ENCODE assay signal across 11 cellular contexts in the genomic region with DNA sequence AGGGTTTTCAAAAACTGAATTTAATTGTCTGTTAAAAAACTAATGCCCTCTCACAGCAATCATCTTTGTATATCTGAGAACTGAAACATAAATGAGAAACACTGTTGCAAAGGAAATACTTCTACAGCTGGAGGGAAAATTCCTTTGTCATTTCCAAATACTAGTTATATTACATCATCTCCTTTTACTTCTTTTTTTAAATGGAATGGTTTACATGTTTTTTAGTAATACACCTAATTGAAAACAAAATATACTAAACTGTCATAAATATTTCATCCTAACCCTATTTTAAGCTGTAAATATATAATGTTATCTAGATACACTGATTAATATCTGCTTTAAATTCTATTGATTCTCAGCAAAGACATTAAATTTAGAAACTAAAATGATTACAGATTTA. TPM values are rescaled to one million over a fixed set of nuclear protein-coding genes. Genes with fewer than 3 reads are reported as not detected.
DNase-seq lines count a peak whose midpoint lies in the region; ATAC-seq and TF ChIP-seq lines count a peak whose summit lies in the region.
"Had no signal": no experiment of that assay in that cellular context is flagged by ENCODE, and none has a peak within 500 bp of the region (broad histone marks: within the 10 kb centered on the region; RNA-seq: fewer than 3 reads in every experiment).

No MANE protein-coding gene starts in this region.

- peak overlapping the region; percentile 73 for H3K9ac ChIP-seq in SK-N-MC (ENCODE audit: insufficient read length)

- H3K9me3 ChIP-seq in SK-N-MC (ENCODE audit: low read depth, low read length) (no peaks in the 10 kb centered on the region; the same call in 1 of the 2 replicates), esophagus muscularis mucosa (no peaks in the 10 kb centered on the region), psoas muscle (no peaks in the 10 kb centered on the region)

- no peak for TF ChIP-seq CTCF in esophagus muscularis mucosa (IDR thresholded peaks at IDR 0.05)
- no peak for TF ChIP-seq CTCF in psoas muscle (IDR thresholded peaks at IDR 0.05)
- no peak for TF ChIP-seq CTCF in GM13976 (IDR thresholded peaks at IDR 0.05; ENCODE audit: borderline replicate concordance, control extremely low read depth, extremely low read depth, insufficient read depth, missing control alignments)

- in situ Hi-C loops in GM13976 (cut with MboI; ENCODE audit: low sequenced_read_pairs, unreplicated experiment) = no loop called here

- H3K4me1 ChIP-seq in esophagus muscularis mucosa = peaks cover 14 to 27% (median 23%) of the 10 kb centered on the region in 4 donors
- H3K4me1 ChIP-seq in psoas muscle = peaks cover 21% of the 10 kb centered on the region

- peak; percentile 65 for DNase-seq in EL
- DNase-seq in SK-N-MC (ENCODE audit: low read depth, low spot score) = no peak
- no peak for DNase-seq in esophagus muscularis mucosa (ENCODE audit: extremely low spot score)
- no peak for DNase-seq in psoas muscle
- no peak for DNase-seq in GM13976 (ENCODE audit: low spot score)
- no peak for DNase-seq in NCI-H1417 treated with DMSO at 0.1 percent for 48 hours (lab: John Stamatoyannopoulos, UW)
- no peak for DNase-seq in NCI-H82 treated with DMSO at 0.1 percent for 48 hours (lab: John Stamatoyannopoulos, UW; ENCODE audit: unreplicated experiment)
- DNase-seq: activated CD8-positive, alpha-beta memory T cell treated with anti-CD3 and anti-CD28 coated beads, Interleukin-2, amount 10 ng/mL, durations not matched to agents 7 days and 5 days; COR-L47; NCI-H446 had no signal

- H3K4me3 ChIP-seq in SK-N-MC (peak overlapping the region; percentile 69), esophagus muscularis mucosa (peak overlapping the region in 2 of 4 donors; percentile 9 to 21), psoas muscle (no peak overlapping the region)

- H3K27me3 ChIP-seq in esophagus muscularis mucosa = no peaks in the 10 kb centered on the region
- H3K27me3 ChIP-seq in psoas muscle (ENCODE audit: insufficient read depth in 3 of 3, low read length in 2 of 3) = no peaks in the 10 kb centered on the region

- ATAC-seq in psoas muscle = no peak
- ATAC-seq in HG03196 (IDR thresholded peaks at IDR 0.05; ENCODE audit: unreplicated experiment) = no peak
- ATAC-seq: activated CD8-positive, alpha-beta memory T cell treated with anti-CD3 and anti-CD28 coated beads, Interleukin-2, amount 10 ng/mL, durations not matched to agents 7 days and 5 days had no signal

- peak overlapping the region; percentile 88 for H3K27ac ChIP-seq in SK-N-MC
- H3K27ac ChIP-seq in esophagus muscularis mucosa (replicated peaks in 1 of 4) = peak overlapping the region; percentile 39 to 64 (median 41)
- peak overlapping the region; percentile 28 for H3K27ac ChIP-seq in psoas muscle

- peaks cover 9% of the 10 kb centered on the region; the same call in 1 of the 2 replicates for H3K36me3 ChIP-seq in SK-N-MC (ENCODE audit: insufficient read depth, low read length)
- H3K36me3 ChIP-seq in esophagus muscularis mucosa = no peaks in the 10 kb centered on the region
- no peaks in the 10 kb centered on the region for H3K36me3 ChIP-seq in psoas muscle (ENCODE audit: insufficient read depth in 1 of 2, low read depth in 1 of 2)

- TF ChIP-seq EP300 in esophagus muscularis mucosa (IDR thresholded peaks at IDR 0.05) = no peak

- TF ChIP-seq POLR2A in esophagus muscularis mucosa (IDR thresholded peaks at IDR 0.05; ENCODE audit: low read depth) = no peak

- intact Hi-C loops in esophagus muscularis mucosa (cut with DNase I) = no loop called here
- intact Hi-C loops in psoas muscle (cut with DNase I) = no loop called here

RNA-seq across cellular contexts. Expression of a gene that starts 19.1 kb away (rescaled TPM):
- 10 to 100 TPM; 59.5 to 72.2 (median 69.7) TPM for total RNA-seq in esophagus muscularis mucosa
- total RNA-seq in psoas muscle = 10 to 100 TPM; 14.1 to 23.0 (median 20.2) TPM
- polyA plus RNA-seq in psoas muscle = 10 to 100 TPM in 1 of 3 donors, 1 to 10 TPM in 2; 5.3 to 15.7 (median 6.4) TPM

Comparison
In these comparisons a context has a peak if more than half of its experiments do, and no peak if none do; other contexts are left out.
1. H3K27ac ChIP-seq: peak in every context shown above with its lines; median percentile 88 in SK-N-MC; 41 in esophagus muscularis mucosa; 28 in psoas muscle.